ENCODE assay signal across 8 cellular contexts in genomic region chr11:34654491-34655334, GRCh38. TPM values are rescaled to one million over a fixed set of nuclear protein-coding genes. Genes with fewer than 3 reads are reported as not detected.
A peak's percentile ranks its signal among the peaks of the same experiment; 100 is the strongest.
DNase-seq lines count a peak whose midpoint lies in the region; ATAC-seq, FAIRE-seq and TF ChIP-seq lines count a peak whose summit lies in the region.

No MANE protein-coding gene starts in this region.

- H3K27ac ChIP-seq in lower lobe of right lung (peak overlapping the region; percentile 62), small intestine (ENCODE audit: low read depth in 1 of 2, low read length in 1 of 2) (peak overlapping the region in 1 of 2 donors; percentile 50)
- H3K27ac ChIP-seq in naive thymus-derived CD4-positive, alpha-beta T cell (ENCODE audit: low read depth, low read length), result no peak overlapping the region

- H3K9me3 ChIP-seq in MG63 (no peaks in the 10 kb centered on the region; the same call in 1 of the 2 replicates), lower lobe of right lung (no peaks in the 10 kb centered on the region), small intestine (ENCODE audit: control insufficient read depth, low read depth) (no peaks in the 10 kb centered on the region)
- H3K9me3 ChIP-seq in naive thymus-derived CD4-positive, alpha-beta T cell (ENCODE audit: control insufficient read depth in 2 of 3, low read length in 3 of 3), result no peaks in the 10 kb centered on the region

- CTCF ChIA-PET in naive thymus-derived CD4-positive, alpha-beta T cell (lab: Charles Lee), result no interaction called here

- DNase-seq in AG10803 (ENCODE audit: low read depth), result peak; percentile 80
- peak; percentile 66 for DNase-seq in MG63
- DNase-seq in lower lobe of right lung, result peak; percentile 87
- no peak for DNase-seq in naive thymus-derived CD4-positive, alpha-beta T cell
- no peak for DNase-seq in GM19238 (ENCODE audit: insufficient read length, low spot score)
- no peak for DNase-seq in small intestine

- H3K9me3 Mint-ChIP-seq in brain, result peaks cover 0 to 3% (median 0%) of the 10 kb centered on the region in 5 experiments
- H3K9me3 Mint-ChIP-seq in naive thymus-derived CD4-positive, alpha-beta T cell, result peaks cover 0 to 5% (median 0%) of the 10 kb centered on the region in 11 donors

- H3K4me1 ChIP-seq in lower lobe of right lung, result peaks cover 42% of the 10 kb centered on the region
- peaks cover 18 to 26% of the 10 kb centered on the region in 2 donors for H3K4me1 ChIP-seq in naive thymus-derived CD4-positive, alpha-beta T cell (ENCODE audit: control insufficient read depth in 2 of 2, insufficient read depth in 2 of 2, low read length in 2 of 2)
- H3K4me1 ChIP-seq in small intestine (ENCODE audit: control insufficient read depth in 2 of 2, insufficient read depth in 1 of 2, low read depth in 1 of 2, low read length in 1 of 2), result peaks cover 10 to 14% of the 10 kb centered on the region in 2 donors

- no peak overlapping the region for H3K4me3 Mint-ChIP-seq in brain
- H3K4me3 Mint-ChIP-seq in naive thymus-derived CD4-positive, alpha-beta T cell, result no peak overlapping the region

- H3K27ac Mint-ChIP-seq in brain, result peak overlapping the region in 4 of 5 experiments; percentile 2 to 82 (median 48)
- peak overlapping the region in 1 of 9 donors; percentile 29 for H3K27ac Mint-ChIP-seq in naive thymus-derived CD4-positive, alpha-beta T cell

- WGBS in small intestine, 3 donors, result 45 to 57% (median 51%) methylated on average over 9 of the region's 9 CpGs

- TF ChIP-seq CTCF in AG10803 (conservative IDR thresholded peaks at IDR 0.05; ENCODE audit: low read length) (no peak), brain (conservative IDR thresholded peaks at IDR 0.05) (no peak), lower lobe of right lung (IDR thresholded peaks at IDR 0.05) (no peak)

- H3K36me3 Mint-ChIP-seq in brain, result no peaks in the 10 kb centered on the region
- peaks cover 0 to 4% (median 0%) of the 10 kb centered on the region in 5 donors for H3K36me3 Mint-ChIP-seq in naive thymus-derived CD4-positive, alpha-beta T cell

- intact Hi-C loops in lower lobe of right lung (cut with DNase I), result no loop called here
- intact Hi-C loops in naive thymus-derived CD4-positive, alpha-beta T cell (cut with micrococcal nuclease), result loop anchor here (5.0 kb wide), 3 partner anchors 217 to 762 kb away; partner anchors contain the start of genes CAT (in 1 of the 2) and LMO2 (in 1 of the 2)

- no peak overlapping the region for H3K4me3 ChIP-seq in AG10803 (ENCODE audit: low read length)
- no peak overlapping the region for H3K4me3 ChIP-seq in MG63
- no peak overlapping the region for H3K4me3 ChIP-seq in lower lobe of right lung
- no peak overlapping the region for H3K4me3 ChIP-seq in naive thymus-derived CD4-positive, alpha-beta T cell (ENCODE audit: low read length)
- no peak overlapping the region for H3K4me3 ChIP-seq in small intestine (ENCODE audit: low read depth in 1 of 2, low read length in 2 of 2)

- ATAC-seq in lower lobe of right lung (peak; percentile 82 to 87), HG02588 (IDR thresholded peaks at IDR 0.05; ENCODE audit: unreplicated experiment) (no peak)
- no peak for ATAC-seq in naive thymus-derived CD4-positive, alpha-beta T cell

- H3K27me3 Mint-ChIP-seq in brain, result peaks cover 6% of the 10 kb centered on the region
- H3K27me3 Mint-ChIP-seq in naive thymus-derived CD4-positive, alpha-beta T cell, result peaks cover 13 to 67% (median 44%) of the 10 kb centered on the region in 5 donors

- no peak for FAIRE-seq in small intestine (lab: Jason Lieb, UNC)

- H3K27me3 ChIP-seq in MG63, result no peaks in the 10 kb centered on the region
- H3K27me3 ChIP-seq in lower lobe of right lung (ENCODE audit: low read depth), result no peaks in the 10 kb centered on the region
- H3K27me3 ChIP-seq in naive thymus-derived CD4-positive, alpha-beta T cell (ENCODE audit: control insufficient read depth in 2 of 2, insufficient read depth in 2 of 2, low read length in 2 of 2), result no peaks in the 10 kb centered on the region
- H3K27me3 ChIP-seq in small intestine (ENCODE audit: control insufficient read depth in 2 of 2, insufficient read depth in 2 of 2, low read length in 2 of 2), result no peaks in the 10 kb centered on the region

- POLR2A ChIA-PET in naive thymus-derived CD4-positive, alpha-beta T cell (lab: Charles Lee), result no interaction called here

- peaks cover 40% of the 10 kb centered on the region for H3K36me3 ChIP-seq in MG63
- H3K36me3 ChIP-seq in lower lobe of right lung, result peaks cover 18% of the 10 kb centered on the region
- no peaks in the 10 kb centered on the region for H3K36me3 ChIP-seq in naive thymus-derived CD4-positive, alpha-beta T cell (ENCODE audit: control insufficient read depth in 2 of 3, insufficient read depth in 3 of 3, low read length in 3 of 3)
- peaks cover 4 to 10% of the 10 kb centered on the region in 2 donors for H3K36me3 ChIP-seq in small intestine (ENCODE audit: control insufficient read depth in 2 of 2, insufficient read depth in 2 of 2, low read length in 2 of 2)

- peaks cover 43% of the 10 kb centered on the region for H3K4me1 Mint-ChIP-seq in brain
- H3K4me1 Mint-ChIP-seq in naive thymus-derived CD4-positive, alpha-beta T cell, result peaks cover 13 to 37% (median 28%) of the 10 kb centered on the region in 7 donors

RNA-seq across cellular contexts. Expression of gene EHF, which starts 33.8 kb away (rescaled TPM):
- total RNA-seq in MG63 (2014; rRNA removed; shearing (Covaris generic); ENCODE audit: low replicate concordance), result 1.2 and 6.0 TPM in 2 replicates
- polyA plus RNA-seq in brain (ENCODE audit: insufficient read depth, low read depth, low replicate concordance), result 0.22 TPM
- 60.5 TPM for total RNA-seq in lower lobe of right lung
- total RNA-seq in naive thymus-derived CD4-positive, alpha-beta T cell, result under 1 TPM in 1 of 5 experiments, not detected in 4; 0.20 TPM
- polyA plus RNA-seq in naive thymus-derived CD4-positive, alpha-beta T cell, result not detected
- 10 to 100 TPM in 2 of 3 donors, 1 to 10 TPM in 1; 7.3 to 54.1 (median 39.4) TPM for polyA plus RNA-seq in small intestine

Comparison
In these comparisons a context has a peak if more than half of its experiments do, and no peak if none do; other contexts are left out.
1. DNase-seq: peak in AG10803 (single experiment), MG63 (single experiment) and lower lobe of right lung (single experiment); none in naive thymus-derived CD4-positive, alpha-beta T cell (0 of 9), GM19238 (single experiment) and small intestine (single experiment).
2. ATAC-seq: peak in lower lobe of right lung (2 of 2); none in naive thymus-derived CD4-positive, alpha-beta T cell (single experiment) and HG02588 (single experiment).